In genomic region chr6:27474172-27474465, GRCh38 we compare ENCODE assay signal across 14 cellular contexts. TPM values are rescaled to one million over a fixed set of nuclear protein-coding genes. Genes with fewer than 3 reads are reported as not detected.
DNase-seq lines count a peak whose midpoint lies in the region; ATAC-seq and TF ChIP-seq lines count a peak whose summit lies in the region.
"Had no signal": no experiment of that assay in that cellular context is flagged by ENCODE, and none has a peak within 500 bp of the region (broad histone marks: within the 10 kb centered on the region; RNA-seq: fewer than 3 reads in every experiment).

No MANE protein-coding gene starts in this region.

- TF ChIP-seq RAD21 in HCT116 (IDR thresholded peaks at IDR 0.05; ENCODE audit: low read depth): no peak

- TF ChIP-seq POLR2A in HCT116 (IDR thresholded peaks at IDR 0.05; ENCODE audit: borderline replicate concordance, extremely low read depth, insufficient read depth, insufficient read length) (no peak), gastroesophageal sphincter (IDR thresholded peaks at IDR 0.05) (no peak)

- no peak overlapping the region for H2AFZ ChIP-seq in HCT116 (ENCODE audit: low read depth, low read length, poor library complexity, severe bottlenecking)

- H3K4me3 ChIP-seq in HCT116 (replicated peaks in 1 of 2; ENCODE audit: low read depth in 1 of 2, low read length in 2 of 2) (peak overlapping the region; percentile 68 to 75), gastroesophageal sphincter (no peak overlapping the region)
- no peak overlapping the region for H3K4me3 ChIP-seq in naive thymus-derived CD4-positive, alpha-beta T cell (ENCODE audit: low read length)

- ATAC-seq in HCT116: no peak
- ATAC-seq in naive thymus-derived CD4-positive, alpha-beta T cell: no peak
- no peak for ATAC-seq in gastroesophageal sphincter
- ATAC-seq in omental fat pad (ENCODE audit: low FRiP score): no peak

- CTCF ChIA-PET in HCT116 (lab: Charles Lee): interaction anchor here (0.7 kb wide), 1 partner anchor 387 kb away, joined by 3 read pairs; no protein-coding TSS in a partner anchor
- CTCF ChIA-PET in naive thymus-derived CD4-positive, alpha-beta T cell (lab: Charles Lee): no interaction called here

- POLR2A ChIA-PET in HCT116 (lab: Charles Lee): interaction anchor here (0.6 to 0.7 kb wide), 2 partner anchors 33 to 99 kb away, joined by 3 to 4 read pairs; no protein-coding TSS in a partner anchor
- POLR2A ChIA-PET in naive thymus-derived CD4-positive, alpha-beta T cell (lab: Charles Lee): interaction anchor here (1.9 kb wide), 1 partner anchor 86 kb away, joined by 6 read pairs; the partner anchor contains the start of gene ZNF391

- no peak overlapping the region for H3K27ac Mint-ChIP-seq in activated T-helper 2 cell treated with anti-CD3 and anti-CD28 coated beads, Interferon-gamma antibody, Interleukin-2, Interleukin-4, amounts not matched to agents 10 μg/mL and 5 μg/mL and 100 μg/mL, durations not matched to agents 14 hours and 24 hours and 36 hours
- H3K27ac Mint-ChIP-seq in naive thymus-derived CD4-positive, alpha-beta T cell: peak overlapping the region in 2 of 9 donors; percentile 26 to 41

- peaks cover under 1% of the 10 kb centered on the region for H3K9me3 Mint-ChIP-seq in activated T-helper 2 cell treated with anti-CD3 and anti-CD28 coated beads, Interferon-gamma antibody, Interleukin-2, Interleukin-4, amounts not matched to agents 10 μg/mL and 5 μg/mL and 100 μg/mL, durations not matched to agents 14 hours and 24 hours and 36 hours
- H3K9me3 Mint-ChIP-seq in naive thymus-derived CD4-positive, alpha-beta T cell: peaks cover 0 to 8% (median 0%) of the 10 kb centered on the region in 11 donors

- H3K4me2 ChIP-seq in HCT116 (ENCODE audit: low read length): peak overlapping the region; percentile 92

- H3K27me3 Mint-ChIP-seq in activated T-helper 2 cell treated with anti-CD3 and anti-CD28 coated beads, Interferon-gamma antibody, Interleukin-2, Interleukin-4, amounts not matched to agents 10 μg/mL and 5 μg/mL and 100 μg/mL, durations not matched to agents 14 hours and 24 hours and 36 hours (ENCODE audit: low read depth): peaks cover 3% of the 10 kb centered on the region
- peaks cover 0 to 9% (median 0%) of the 10 kb centered on the region in 5 donors for H3K27me3 Mint-ChIP-seq in naive thymus-derived CD4-positive, alpha-beta T cell

- RAD21 ChIA-PET in HCT116 (lab: Charles Lee; ENCODE audit: low non-redundant PET in 1 of 2, low total read pairs in 2 of 2, uncharacterized antibody in 2 of 2, unreplicated experiment in 2 of 2): no interaction called here

- TF ChIP-seq CTCF in HCT116 (IDR thresholded peaks at IDR 0.05 in 2 of 3, conservative IDR thresholded peaks at IDR 0.05 in 1 of 3; ENCODE audit: borderline replicate concordance in 1 of 3, insufficient read depth in 1 of 3, low read depth in 2 of 3, low read length in 2 of 3): no peak
- TF ChIP-seq CTCF in gastroesophageal sphincter (IDR thresholded peaks at IDR 0.05): no peak
- no peak for TF ChIP-seq CTCF in omental fat pad (IDR thresholded peaks at IDR 0.05)

- no peaks in the 10 kb centered on the region for H3K9me2 ChIP-seq in HCT116 (ENCODE audit: insufficient read depth)

- TF ChIP-seq EP300 in gastroesophageal sphincter (IDR thresholded peaks at IDR 0.05): no peak

- peaks cover 14% of the 10 kb centered on the region; the same call in 1 of the 2 replicates for H3K79me2 ChIP-seq in HCT116 (ENCODE audit: insufficient read depth, low read length)

- peaks cover 23% of the 10 kb centered on the region for H3K36me3 Mint-ChIP-seq in activated T-helper 2 cell treated with anti-CD3 and anti-CD28 coated beads, Interferon-gamma antibody, Interleukin-2, Interleukin-4, amounts not matched to agents 10 μg/mL and 5 μg/mL and 100 μg/mL, durations not matched to agents 14 hours and 24 hours and 36 hours (ENCODE audit: low read depth)
- peaks cover 0 to 26% (median 8%) of the 10 kb centered on the region in 5 donors for H3K36me3 Mint-ChIP-seq in naive thymus-derived CD4-positive, alpha-beta T cell

- H4K20me1 ChIP-seq in HCT116 (ENCODE audit: insufficient read depth): no peaks in the 10 kb centered on the region; the same call in 1 of the 2 replicates

- BruUV-seq in HCT116 (replicated peaks; lab: Mats Ljungman, UMichigan): no TSS peak

- 89 to 100% methylated on average over 3 to 4 of the region's 4 CpGs for WGBS in gastroesophageal sphincter (ENCODE audit: low coverage in 1 of 2), 2 donors

- peak overlapping the region; percentile 92 for H3K4me3 Mint-ChIP-seq in activated T-helper 2 cell treated with anti-CD3 and anti-CD28 coated beads, Interferon-gamma antibody, Interleukin-2, Interleukin-4, amounts not matched to agents 10 μg/mL and 5 μg/mL and 100 μg/mL, durations not matched to agents 14 hours and 24 hours and 36 hours (ENCODE audit: low read depth)
- peak overlapping the region in 9 of 10 donors; percentile 10 to 98 (median 43) for H3K4me3 Mint-ChIP-seq in naive thymus-derived CD4-positive, alpha-beta T cell

- intact Hi-C loops in HCT116 (cut with micrococcal nuclease): loop anchor here (5.0 to 10.0 kb wide), 3 partner anchors 177 to 1149 kb away; no protein-coding TSS in a partner anchor
- intact Hi-C loops in activated T-helper 2 cell treated with anti-CD3 and anti-CD28 coated beads, Interferon-gamma antibody, Interleukin-2, Interleukin-4, amounts not matched to agents 10 μg/mL and 5 μg/mL and 100 μg/mL, durations not matched to agents 14 hours and 24 hours and 36 hours (cut with micrococcal nuclease): loop anchor here (5.0 to 10.0 kb wide), 4 partner anchors 139 to 939 kb away; partner anchors contain the start of genes ABT1 and HMGN4
- intact Hi-C loops in naive thymus-derived CD4-positive, alpha-beta T cell (cut with micrococcal nuclease): loop anchor here (10.0 kb wide), 8 partner anchors 159 to 1471 kb away; partner anchors contain the start of genes POM121L2 (in 1 of the 2), ZSCAN23 (in 1 of the 2) and ZSCAN31 (in 1 of the 2)

- H3K9me3 ChIP-seq in HCT116 (ENCODE audit: control insufficient read depth in 1 of 2, insufficient read depth in 1 of 2, low read depth in 1 of 2, low read length in 2 of 2) (no peaks in the 10 kb centered on the region), gastroesophageal sphincter (no peaks in the 10 kb centered on the region)
- H3K9me3 ChIP-seq in naive thymus-derived CD4-positive, alpha-beta T cell (ENCODE audit: control insufficient read depth in 2 of 3, low read length in 3 of 3): no peaks in the 10 kb centered on the region

- H3K27me3 ChIP-seq in HCT116 (ENCODE audit: insufficient read depth, low read length): no peaks in the 10 kb centered on the region
- no peaks in the 10 kb centered on the region for H3K27me3 ChIP-seq in naive thymus-derived CD4-positive, alpha-beta T cell (ENCODE audit: control insufficient read depth in 2 of 2, insufficient read depth in 2 of 2, low read length in 2 of 2)
- no peaks in the 10 kb centered on the region for H3K27me3 ChIP-seq in gastroesophageal sphincter
- H3K27me3 ChIP-seq: dorsolateral prefrontal cortex had no signal

- peak overlapping the region; percentile 73 for H3K9ac ChIP-seq in HCT116 (ENCODE audit: low read length)

- H3K4me1 ChIP-seq in HCT116 (ENCODE audit: control insufficient read depth in 1 of 2, insufficient read depth in 2 of 2, low read length in 2 of 2): peaks cover 6 to 26% of the 10 kb centered on the region in 2 experiments; a peak in 3 of 4 replicates
- peaks cover 19 to 26% of the 10 kb centered on the region in 2 donors for H3K4me1 ChIP-seq in naive thymus-derived CD4-positive, alpha-beta T cell (ENCODE audit: control insufficient read depth in 2 of 2, insufficient read depth in 2 of 2, low read length in 2 of 2)
- H3K4me1 ChIP-seq in gastroesophageal sphincter: peaks cover 10 to 36% (median 11%) of the 10 kb centered on the region in 3 donors

- H3K36me3 ChIP-seq in HCT116 (ENCODE audit: control insufficient read depth in 1 of 2, insufficient read depth in 2 of 2, low read length in 2 of 2) (peaks cover 2 to 9% of the 10 kb centered on the region in 2 experiments; a peak in 2 of 4 replicates), gastroesophageal sphincter (peaks cover 0 to 5% of the 10 kb centered on the region in 2 donors)
- H3K36me3 ChIP-seq in naive thymus-derived CD4-positive, alpha-beta T cell (ENCODE audit: control insufficient read depth in 2 of 3, insufficient read depth in 3 of 3, low read length in 3 of 3): peaks cover 0 to 14% (median 0%) of the 10 kb centered on the region in 3 experiments

- peaks cover 28% of the 10 kb centered on the region for H3K4me1 Mint-ChIP-seq in activated T-helper 2 cell treated with anti-CD3 and anti-CD28 coated beads, Interferon-gamma antibody, Interleukin-2, Interleukin-4, amounts not matched to agents 10 μg/mL and 5 μg/mL and 100 μg/mL, durations not matched to agents 14 hours and 24 hours and 36 hours (ENCODE audit: low read depth)
- peaks cover 32 to 43% (median 39%) of the 10 kb centered on the region in 7 donors for H3K4me1 Mint-ChIP-seq in naive thymus-derived CD4-positive, alpha-beta T cell

- DNase-seq in DMS53 (lab: John Stamatoyannopoulos, UW) (peak; percentile 31), DMS53 treated with DMSO at 0.1 percent for 48 hours (lab: John Stamatoyannopoulos, UW; ENCODE audit: unreplicated experiment) (no peak), HCT116 (ENCODE audit: low read depth, low spot score) (no peak), omental fat pad (ENCODE audit: low spot score) (no peak)
- DNase-seq in activated T-helper 2 cell treated with anti-CD3 and anti-CD28 coated beads, Interferon-gamma antibody, Interleukin-2, Interleukin-4, amounts not matched to agents 10 μg/mL and 5 μg/mL and 100 μg/mL, durations not matched to agents 14 hours and 24 hours and 36 hours (ENCODE audit: low spot score): no peak
- no peak for DNase-seq in naive thymus-derived CD4-positive, alpha-beta T cell
- DNase-seq in stimulated activated naive CD4-positive, alpha-beta T cell treated with Interleukin-2 at 50 U/mL for 16 hours (lab: John Stamatoyannopoulos, UW): no peak
- DNase-seq: 8988T; activated CD8-positive, alpha-beta memory T cell treated with anti-CD3 and anti-CD28 coated beads, Interleukin-2, amount 50 U/mL, for 48 hours; dorsolateral prefrontal cortex; GF-D8; HCEC 1CT; NCI-H526 had no signal

- H3K27ac ChIP-seq in HCT116 (ENCODE audit: low read depth, low read length) (peak overlapping the region; percentile 88), gastroesophageal sphincter (no peak overlapping the region)
- no peak overlapping the region for H3K27ac ChIP-seq in naive thymus-derived CD4-positive, alpha-beta T cell (ENCODE audit: low read depth, low read length)

TF ChIP-seq in HCT116, 20 proteins besides CTCF, POLR2A, EP300 and RAD21 (continues in another document):
- TF ChIP-seq SP1 (IDR thresholded peaks at IDR 0.05; ENCODE audit: low read depth): no peak

RNA-seq across cellular contexts. Expression of gene ZNF184, which starts 1.2 kb away (rescaled TPM):
- total RNA-seq in HCT116 (2021; ENCODE audit: unreplicated experiment) (9.4 TPM), gastroesophageal sphincter (1 to 10 TPM; 5.0 to 9.0 (median 8.5) TPM), omental fat pad (1 to 10 TPM; 2.5 to 9.3 (median 5.5) TPM)
- polyA plus RNA-seq in HCT116 (2012): 2.5 and 3.9 TPM in 2 replicates
- 8.4 and 9.2 TPM in 2 replicates for total RNA-seq in activated T-helper 2 cell treated with anti-CD3 and anti-CD28 coated beads, Interferon-gamma antibody, Interleukin-2, Interleukin-4, amounts not matched to agents 10 μg/mL and 5 μg/mL and 100 μg/mL, durations not matched to agents 14 hours and 24 hours and 36 hours
- total RNA-seq in naive thymus-derived CD4-positive, alpha-beta T cell: 10 to 100 TPM in 4 of 5 experiments, 1 to 10 TPM in 1; 9.6 to 13.7 (median 12.3) TPM
- polyA plus RNA-seq in naive thymus-derived CD4-positive, alpha-beta T cell: 10 to 100 TPM in 1 of 2 donors, 1 to 10 TPM in 1; 7.0 to 12.6 TPM

Comparison
In these comparisons a context has a peak if more than half of its experiments do, and no peak if none do; other contexts are left out.
1. H3K4me3 ChIP-seq: peak in HCT116 (2 of 2); none in naive thymus-derived CD4-positive, alpha-beta T cell (single experiment) and gastroesophageal sphincter (0 of 2).